Comparison of ENCODE assay signal across 8 cellular contexts in genomic region chr3:190119734-190120133, GRCh38. TPM values are rescaled to one million over a fixed set of nuclear protein-coding genes. Genes with fewer than 3 reads are reported as not detected.
DNase-seq lines count a peak whose midpoint lies in the region; ATAC-seq and TF ChIP-seq lines count a peak whose summit lies in the region.

No MANE protein-coding gene starts in this region.

- H3K27me3 Mint-ChIP-seq in MCF 10A (ENCODE audit: insufficient read depth, unreplicated experiment), result no peaks in the 10 kb centered on the region
- H3K27me3 Mint-ChIP-seq in naive thymus-derived CD4-positive, alpha-beta T cell, result peaks cover 48 to 78% (median 62%) of the 10 kb centered on the region in 5 donors

- DNase-seq in MCF 10A (ENCODE audit: unreplicated experiment) (no peak), NCI-H1105 (lab: John Stamatoyannopoulos, UW) (no peak), NCI-H1930 (lab: John Stamatoyannopoulos, UW) (no peak), NCI-H2107 (lab: John Stamatoyannopoulos, UW) (no peak), body of pancreas (no peak)
- DNase-seq in naive thymus-derived CD4-positive, alpha-beta T cell, result no peak

- no peaks in the 10 kb centered on the region for H3K9me3 Mint-ChIP-seq in MCF 10A (ENCODE audit: unreplicated experiment)
- H3K9me3 Mint-ChIP-seq in naive thymus-derived CD4-positive, alpha-beta T cell, result peaks cover 0 to 2% (median 0%) of the 10 kb centered on the region in 11 donors

- no peaks in the 10 kb centered on the region for H3K4me1 ChIP-seq in naive thymus-derived CD4-positive, alpha-beta T cell (ENCODE audit: control insufficient read depth in 2 of 2, insufficient read depth in 2 of 2, low read length in 2 of 2)
- peaks cover 13% of the 10 kb centered on the region for H3K4me1 ChIP-seq in body of pancreas

- peak; percentile 34 for ATAC-seq in GM18511 (IDR thresholded peaks at IDR 0.05; ENCODE audit: unreplicated experiment)
- peak; percentile 27 for ATAC-seq in HG03066 (IDR thresholded peaks at IDR 0.05; ENCODE audit: low read depth, unreplicated experiment)
- peak; percentile 24 for ATAC-seq in naive thymus-derived CD4-positive, alpha-beta T cell
- no peak for ATAC-seq in body of pancreas

- H3K4me3 Mint-ChIP-seq in MCF 10A (ENCODE audit: unreplicated experiment), result peak overlapping the region; percentile 95
- peak overlapping the region; percentile 54 to 86 (median 70) for H3K4me3 Mint-ChIP-seq in naive thymus-derived CD4-positive, alpha-beta T cell

- H3K36me3 Mint-ChIP-seq in MCF 10A (ENCODE audit: insufficient read depth, unreplicated experiment), result peaks cover under 1% of the 10 kb centered on the region
- H3K36me3 Mint-ChIP-seq in naive thymus-derived CD4-positive, alpha-beta T cell, result peaks cover 0 to 6% (median 0%) of the 10 kb centered on the region in 5 donors

- H3K27ac ChIP-seq in naive thymus-derived CD4-positive, alpha-beta T cell (ENCODE audit: low read depth, low read length), result no peak overlapping the region
- H3K27ac ChIP-seq in body of pancreas, result peak overlapping the region in 1 of 4 donors; percentile 66

- no peak overlapping the region for H3K4me3 ChIP-seq in naive thymus-derived CD4-positive, alpha-beta T cell (ENCODE audit: low read length)
- H3K4me3 ChIP-seq in body of pancreas, result no peak overlapping the region

- no TSS peak for BruUV-seq in MCF 10A (replicated peaks; lab: Mats Ljungman, UMichigan)

- no peaks in the 10 kb centered on the region for H3K27me3 ChIP-seq in naive thymus-derived CD4-positive, alpha-beta T cell (ENCODE audit: control insufficient read depth in 2 of 2, insufficient read depth in 2 of 2, low read length in 2 of 2)
- no peaks in the 10 kb centered on the region for H3K27me3 ChIP-seq in body of pancreas

- H3K4me1 Mint-ChIP-seq in MCF 10A (ENCODE audit: insufficient read depth, unreplicated experiment), result peaks cover 51% of the 10 kb centered on the region
- peaks cover 3 to 12% (median 9%) of the 10 kb centered on the region in 7 donors for H3K4me1 Mint-ChIP-seq in naive thymus-derived CD4-positive, alpha-beta T cell

- no peaks in the 10 kb centered on the region for H3K36me3 ChIP-seq in naive thymus-derived CD4-positive, alpha-beta T cell (ENCODE audit: control insufficient read depth in 2 of 3, insufficient read depth in 3 of 3, low read length in 3 of 3)
- H3K36me3 ChIP-seq in body of pancreas (replicated peaks in 1 of 2; ENCODE audit: insufficient read depth in 1 of 2, low read depth in 2 of 2), result no peaks in the 10 kb centered on the region

- peak overlapping the region; percentile 64 for H3K27ac Mint-ChIP-seq in MCF 10A (ENCODE audit: low read depth, unreplicated experiment)
- H3K27ac Mint-ChIP-seq in naive thymus-derived CD4-positive, alpha-beta T cell, result no peak overlapping the region

- no peak for TF ChIP-seq CTCF in MCF 10A (IDR thresholded peaks at IDR 0.05; ENCODE audit: unreplicated experiment)
- TF ChIP-seq CTCF in body of pancreas (IDR thresholded peaks at IDR 0.05), result no peak

- no peaks in the 10 kb centered on the region for H3K9me3 ChIP-seq in naive thymus-derived CD4-positive, alpha-beta T cell (ENCODE audit: control insufficient read depth in 2 of 3, low read length in 3 of 3)
- H3K9me3 ChIP-seq in body of pancreas, result no peaks in the 10 kb centered on the region

- TF ChIP-seq POLR2A in body of pancreas (IDR thresholded peaks at IDR 0.05), result no peak

- CTCF ChIA-PET in MCF 10A (lab: Yijun Ruan, JAX), result interaction anchor here (0.7 to 3.2 kb wide), 14 partner anchors 10 to 158 kb away, joined by 3 to 20 read pairs (median 5); no protein-coding TSS in a partner anchor
- CTCF ChIA-PET in naive thymus-derived CD4-positive, alpha-beta T cell (lab: Charles Lee), result no interaction called here

- intact Hi-C loops in MCF 10A (cut with micrococcal nuclease), result loop anchor here (1.0 to 5.0 kb wide), 5 partner anchors 82 to 263 kb away; partner anchors contain the start of gene CLDN1
- intact Hi-C loops in naive thymus-derived CD4-positive, alpha-beta T cell (cut with micrococcal nuclease), result loop anchor here in 1 of 2 donors (5.0 kb wide), 1 partner anchor 203 kb away; the partner anchor contains the start of gene CLDN1
- intact Hi-C loops in body of pancreas (cut with DNase I), result no loop called here

- POLR2A ChIA-PET in MCF 10A (lab: Yijun Ruan, JAX), result interaction anchor here (0.6 to 11.6 kb wide), 29 partner anchors 10 to 264 kb away, joined by 3 to 132 read pairs (median 8); partner anchors contain the start of gene CLDN1
- POLR2A ChIA-PET in naive thymus-derived CD4-positive, alpha-beta T cell (lab: Charles Lee), result no interaction called here

RNA-seq across cellular contexts. Expression of gene P3H2, which starts 1.0 kb away (rescaled TPM):
- total RNA-seq in MCF 10A (2022) (19.8 and 60.2 TPM in 2 replicates), body of pancreas (10 to 100 TPM in 1 of 2 donors, 1 to 10 TPM in 1; 3.0 to 35.5 TPM)
- 1 to 10 TPM in 1 of 5 experiments, under 1 TPM in 1, not detected in 3; 0.48 to 1.8 TPM for total RNA-seq in naive thymus-derived CD4-positive, alpha-beta T cell
- not detected for polyA plus RNA-seq in naive thymus-derived CD4-positive, alpha-beta T cell
